ENCODE assay signal across 22 cellular contexts in the genomic region with DNA sequence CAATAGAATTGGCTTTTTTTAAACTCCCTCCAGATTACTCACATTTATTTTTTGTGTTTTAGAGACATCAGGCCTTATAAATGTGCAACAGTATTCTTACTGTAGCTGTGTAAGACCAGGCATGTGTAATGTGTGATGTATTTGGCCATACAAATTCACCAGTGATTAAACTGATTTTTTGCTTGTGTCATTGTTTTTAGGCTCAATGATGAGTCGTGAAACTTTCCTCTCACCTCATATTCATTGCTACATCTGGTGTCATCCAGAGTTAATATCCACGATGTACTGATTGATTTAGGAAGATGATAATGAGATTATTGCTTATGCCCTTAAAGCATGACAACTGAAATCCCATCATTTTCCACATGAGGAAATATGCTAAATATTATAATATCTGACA.
"Had no signal": no experiment of that assay in that cellular context is flagged by ENCODE, and none has a peak within 500 bp of the region (broad histone marks: within the 10 kb centered on the region; RNA-seq: fewer than 3 reads in every experiment).

No MANE protein-coding gene starts in this region.

- H3K4me3 Mint-ChIP-seq: activated B cell treated with CpG ODN at 0.5 μM for 24 hours; activated CD4-positive, alpha-beta T cell treated with anti-CD3 and anti-CD28 coated beads, Interleukin-2, amount 10 ng/mL, durations not matched to agents 24 days and 14 days; activated CD8-positive, alpha-beta T cell treated with anti-CD3 and anti-CD28 coated beads for 36 hours; activated naive CD8-positive, alpha-beta T cell treated with anti-CD3 and anti-CD28 coated beads, Interleukin-2, amount 10 ng/mL, durations not matched to agents 7 days and 5 days; activated T-cell treated with anti-CD3 and anti-CD28 coated beads, Interleukin-2, amount 50 U/mL, for 24 hours; brain; mesothelial cell of epicardium; nephron; T-helper 2 cell treated with Interferon-gamma antibody and Interleukin-4, amounts not matched to agents 5 μg/mL and 100 μg/mL, for 36 hours had no signal

- DNase-seq: activated B cell treated with CpG ODN at 0.5 μM for 24 hours; activated CD4-positive, alpha-beta T cell treated with anti-CD3 and anti-CD28 coated beads, Interleukin-2, amount 10 ng/mL, durations not matched to agents 24 days and 14 days; activated CD8-positive, alpha-beta T cell treated with anti-CD3 and anti-CD28 coated beads for 36 hours; activated naive CD4-positive, alpha-beta T cell treated with Interleukin-2 at 50 U/mL for 16 hours; activated naive CD8-positive, alpha-beta T cell treated with anti-CD3 and anti-CD28 coated beads, Interleukin-2, amount 10 ng/mL, durations not matched to agents 7 days and 5 days; activated T-cell treated with anti-CD3 and anti-CD28 coated beads, Interleukin-2, amount 50 U/mL, for 24 hours; central memory CD4-positive, alpha-beta T cell; colonic mucosa; erythroblast; left colon; stimulated activated CD4-positive, alpha-beta T cell treated with anti-CD3 and anti-CD28 coated beads, Interleukin-12 subunit alpha, Interleukin-12 subunit beta, amount 100 ng/mL, for 4 hours; stimulated activated CD4-positive, alpha-beta T cell treated with anti-CD3 and anti-CD28 coated beads, Interleukin-1b, Interleukin-23, amount 100 ng/mL, for 48 hours; stimulated activated CD8-positive, alpha-beta memory T cell treated with anti-CD3 and anti-CD28 coated beads, Interleukin-4, amount 100 ng/mL, for 48 hours; stimulated activated naive CD4-positive, alpha-beta T cell; upper lobe of right lung had no signal

- H3K4me1 Mint-ChIP-seq: activated B cell treated with CpG ODN at 0.5 μM for 24 hours; activated CD4-positive, alpha-beta T cell treated with anti-CD3 and anti-CD28 coated beads, Interleukin-2, amount 10 ng/mL, durations not matched to agents 24 days and 14 days; activated naive CD8-positive, alpha-beta T cell treated with anti-CD3 and anti-CD28 coated beads, Interleukin-2, amount 10 ng/mL, durations not matched to agents 7 days and 5 days; brain had no signal

- H3K79me2 ChIP-seq: parathyroid adenoma had no signal

- H3K36me3 ChIP-seq: colonic mucosa, upper lobe of right lung had no signal

- H2AFZ ChIP-seq: parathyroid adenoma had no signal

- H3K9ac ChIP-seq: parathyroid adenoma had no signal

- H3K36me3 Mint-ChIP-seq: activated naive CD8-positive, alpha-beta T cell treated with anti-CD3 and anti-CD28 coated beads, Interleukin-2, amount 10 ng/mL, durations not matched to agents 7 days and 5 days; brain; mesothelial cell of epicardium had no signal

- H3K27ac Mint-ChIP-seq: activated B cell treated with CpG ODN at 0.5 μM for 24 hours; activated CD4-positive, alpha-beta T cell treated with anti-CD3 and anti-CD28 coated beads, Interleukin-2, amount 10 ng/mL, durations not matched to agents 24 days and 14 days; activated CD8-positive, alpha-beta T cell treated with anti-CD3 and anti-CD28 coated beads for 36 hours; activated naive CD8-positive, alpha-beta T cell treated with anti-CD3 and anti-CD28 coated beads, Interleukin-2, amount 10 ng/mL, durations not matched to agents 7 days and 5 days; activated T-cell treated with anti-CD3 and anti-CD28 coated beads, Interleukin-2, amount 50 U/mL, for 24 hours; activated T-helper 2 cell treated with anti-CD3 and anti-CD28 coated beads, Interferon-gamma antibody, Interleukin-2, Interleukin-4, amounts not matched to agents 10 μg/mL and 5 μg/mL and 100 μg/mL, durations not matched to agents 14 hours and 24 hours and 36 hours; brain; mesothelial cell of epicardium; nephron; T-helper 2 cell treated with Interferon-gamma antibody and Interleukin-4, amounts not matched to agents 5 μg/mL and 100 μg/mL, for 36 hours had no signal

- H3K27me3 ChIP-seq: colonic mucosa, upper lobe of right lung had no signal

- H3K27ac ChIP-seq: colonic mucosa, parathyroid adenoma, upper lobe of right lung had no signal

- H3K9me3 ChIP-seq: colonic mucosa, upper lobe of right lung had no signal

- H3K4me3 ChIP-seq: colonic mucosa, lung, upper lobe of right lung had no signal

- H3K27me3 Mint-ChIP-seq: activated B cell treated with CpG ODN at 0.5 μM for 24 hours; activated CD4-positive, alpha-beta T cell treated with anti-CD3 and anti-CD28 coated beads, Interleukin-2, amount 10 ng/mL, durations not matched to agents 24 days and 14 days; activated CD8-positive, alpha-beta T cell treated with anti-CD3 and anti-CD28 coated beads for 36 hours; activated naive CD8-positive, alpha-beta T cell treated with anti-CD3 and anti-CD28 coated beads, Interleukin-2, amount 10 ng/mL, durations not matched to agents 7 days and 5 days; activated T-cell treated with anti-CD3 and anti-CD28 coated beads, Interleukin-2, amount 50 U/mL, for 24 hours; brain had no signal

- H3K4me1 ChIP-seq: colonic mucosa, parathyroid adenoma, upper lobe of right lung had no signal

- H3K9me3 Mint-ChIP-seq: activated B cell treated with CpG ODN at 0.5 μM for 24 hours; activated CD4-positive, alpha-beta T cell treated with anti-CD3 and anti-CD28 coated beads, Interleukin-2, amount 10 ng/mL, durations not matched to agents 24 days and 14 days; activated CD8-positive, alpha-beta T cell treated with anti-CD3 and anti-CD28 coated beads for 36 hours; activated naive CD8-positive, alpha-beta T cell treated with anti-CD3 and anti-CD28 coated beads, Interleukin-2, amount 10 ng/mL, durations not matched to agents 7 days and 5 days; activated T-cell treated with anti-CD3 and anti-CD28 coated beads, Interleukin-2, amount 50 U/mL, for 24 hours; activated T-helper 2 cell treated with anti-CD3 and anti-CD28 coated beads, Interferon-gamma antibody, Interleukin-2, Interleukin-4, amounts not matched to agents 10 μg/mL and 5 μg/mL and 100 μg/mL, durations not matched to agents 14 hours and 24 hours and 36 hours; brain; mesothelial cell of epicardium; nephron; T-helper 2 cell treated with Interferon-gamma antibody and Interleukin-4, amounts not matched to agents 5 μg/mL and 100 μg/mL, for 36 hours had no signal
